ENCODE assay signal across 18 cellular contexts in genomic region chr12:57220770-57221168, GRCh38. TPM values are rescaled to one million over a fixed set of nuclear protein-coding genes. Genes with fewer than 3 reads are reported as not detected.
"Had no signal": no experiment of that assay in that cellular context is flagged by ENCODE, and none has a peak within 500 bp of the region (broad histone marks: within the 10 kb centered on the region; RNA-seq: fewer than 3 reads in every experiment).

No MANE protein-coding gene starts in this region.

- H3K9me3 Mint-ChIP-seq: activated CD4-positive, alpha-beta T cell treated with anti-CD3 and anti-CD28 coated beads, Interleukin-2, amount 10 ng/mL, durations not matched to agents 7 days and 5 days; activated T-cell treated with anti-CD3 and anti-CD28 coated beads, Interleukin-2, amount 50 U/mL, for 72 hours; memory B cell; stimulated activated naive CD8-positive, alpha-beta T cell treated with anti-CD3 and anti-CD28 coated beads, Interleukin-15, amount 100 ng/mL, for 72 hours; T-cell had no signal

- H3K36me3 ChIP-seq: esophagus muscularis mucosa had no signal

- H3K4me3 ChIP-seq: esophagus muscularis mucosa, psoas muscle, skin epidermis had no signal

- H3K4me3 Mint-ChIP-seq: activated CD4-positive, alpha-beta T cell treated with anti-CD3 and anti-CD28 coated beads, Interleukin-2, amount 10 ng/mL, durations not matched to agents 7 days and 5 days; activated naive CD8-positive, alpha-beta T cell; activated T-cell treated with anti-CD3 and anti-CD28 coated beads, Interleukin-2, amount 50 U/mL, for 72 hours; memory B cell; stimulated activated naive CD8-positive, alpha-beta T cell treated with anti-CD3 and anti-CD28 coated beads, Interleukin-15, amount 100 ng/mL, for 72 hours had no signal

- H3K36me3 Mint-ChIP-seq: T-cell had no signal

- H3K27ac ChIP-seq: esophagus muscularis mucosa, psoas muscle, skin epidermis had no signal

- H3K9me3 ChIP-seq: esophagus muscularis mucosa, psoas muscle had no signal

- H3K27ac Mint-ChIP-seq: activated CD4-positive, alpha-beta T cell treated with anti-CD3 and anti-CD28 coated beads, Interleukin-2, amount 10 ng/mL, durations not matched to agents 7 days and 5 days; activated naive CD8-positive, alpha-beta T cell; activated T-cell treated with anti-CD3 and anti-CD28 coated beads, Interleukin-2, amount 50 U/mL, for 72 hours; stimulated activated naive CD8-positive, alpha-beta T cell treated with anti-CD3 and anti-CD28 coated beads, Interleukin-15, amount 100 ng/mL, for 72 hours had no signal

- DNase-seq: activated CD4-positive, alpha-beta T cell treated with anti-CD3 and anti-CD28 coated beads, Interleukin-2, amount 10 ng/mL, durations not matched to agents 7 days and 5 days; activated CD8-positive, alpha-beta memory T cell treated with anti-CD3 and anti-CD28 coated beads for 24 hours; activated gamma-delta T cell; activated T-cell treated with anti-CD3 and anti-CD28 coated beads, Interleukin-2, amount 50 U/mL, for 72 hours; effector CD4-positive, alpha-beta T cell; naive thymus-derived CD8-positive, alpha-beta T cell; psoas muscle; right cardiac atrium; stimulated activated naive CD8-positive, alpha-beta T cell treated with anti-CD3 and anti-CD28 coated beads, Interleukin-15, amount 100 ng/mL, for 72 hours; T-helper 9 cell; trophoblast cell had no signal

- ATAC-seq: activated CD4-positive, CD25-positive, alpha-beta regulatory T cell treated with anti-CD3 and anti-CD28 coated beads, Interleukin-2, amount 50 U/mL, for 24 hours; activated T-cell treated with anti-CD3 and anti-CD28 coated beads, Interleukin-2, amount 50 U/mL, for 72 hours; naive thymus-derived CD8-positive, alpha-beta T cell; psoas muscle; right cardiac atrium; stimulated activated naive CD8-positive, alpha-beta T cell treated with anti-CD3 and anti-CD28 coated beads, Interleukin-15, amount 100 ng/mL, for 72 hours; T-cell had no signal

RNA-seq across cellular contexts. Expression of gene NXPH4, which starts 4.2 kb away (rescaled TPM):
- total RNA-seq: esophagus muscularis mucosa, liver had no signal
